1 cellular context compared by ENCODE assay signal in the genomic region with DNA sequence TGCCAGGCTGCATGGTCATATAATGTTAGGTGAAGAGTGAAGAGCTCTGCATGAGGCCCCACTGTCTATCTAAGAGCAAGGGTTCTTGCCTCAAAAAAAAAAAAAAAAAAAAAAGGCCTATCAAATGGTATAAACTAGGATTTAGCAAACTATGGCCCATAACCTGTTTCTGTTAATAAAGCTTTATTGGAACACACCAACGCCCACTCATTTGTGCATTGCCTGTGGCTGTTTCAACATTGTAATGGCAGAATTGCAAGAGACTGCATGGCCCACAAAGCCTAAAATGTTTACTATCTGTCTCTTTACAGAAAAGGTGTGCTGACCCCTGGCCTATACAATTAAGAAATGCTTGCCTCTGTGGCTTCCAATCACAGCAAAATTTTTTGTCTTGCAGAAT.
A peak's percentile ranks its signal among the peaks of the same experiment; 100 is the strongest.
TF ChIP-seq lines count a peak whose summit lies in the region.

No MANE protein-coding gene starts in this region.

TF ChIP-seq in K562, 482 proteins besides CTCF, POLR2A, EP300 and RAD21:
- TF ChIP-seq ZBTB40 (IDR thresholded peaks at IDR 0.05) = peak; percentile 87
- peak; percentile 60 for TF ChIP-seq ZBTB40 (CRISPR knock-in tag; IDR thresholded peaks at IDR 0.05)
- TF ChIP-seq ZNF511 (CRISPR knock-in tag; IDR thresholded peaks at IDR 0.05) = no peak
- TF ChIP-seq TFAM (CRISPR knock-in tag; conservative IDR thresholded peaks at IDR 0.05) = no peak
- TF ChIP-seq, protein P1, sequence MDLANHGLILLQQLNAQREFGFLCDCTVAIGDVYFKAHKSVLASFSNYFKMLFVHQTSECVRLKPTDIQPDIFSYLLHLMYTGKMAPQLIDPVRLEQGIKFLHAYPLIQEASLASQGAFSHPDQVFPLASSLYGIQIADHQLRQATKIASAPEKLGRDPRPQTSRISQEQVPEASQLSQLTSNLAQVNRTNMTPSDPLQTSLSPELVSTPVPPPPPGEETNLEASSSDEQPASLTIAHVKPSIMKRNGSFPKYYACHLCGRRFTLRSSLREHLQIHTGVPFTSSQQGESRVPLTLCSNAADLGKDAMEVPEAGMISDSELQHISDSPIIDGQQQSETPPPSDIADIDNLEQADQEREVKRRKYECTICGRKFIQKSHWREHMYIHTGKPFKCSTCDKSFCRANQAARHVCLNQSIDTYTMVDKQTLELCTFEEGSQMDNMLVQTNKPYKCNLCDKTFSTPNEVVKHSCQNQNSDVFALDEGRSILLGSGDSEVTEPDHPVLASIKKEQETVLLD (IDR thresholded peaks at IDR 0.05) = no peak
- TF ChIP-seq NONO (IDR thresholded peaks at IDR 0.05; ENCODE audit: low read depth in 2 of 2, low read length in 1 of 2) = no peak
